In genomic region chr2:86337235-86338099, GRCh38 we compare ENCODE assay signal across 8 cellular contexts. TPM values are rescaled to one million over a fixed set of nuclear protein-coding genes. Genes with fewer than 3 reads are reported as not detected.
DNase-seq lines count a peak whose midpoint lies in the region; ATAC-seq, FAIRE-seq and TF ChIP-seq lines count a peak whose summit lies in the region.

A gene with protein sequence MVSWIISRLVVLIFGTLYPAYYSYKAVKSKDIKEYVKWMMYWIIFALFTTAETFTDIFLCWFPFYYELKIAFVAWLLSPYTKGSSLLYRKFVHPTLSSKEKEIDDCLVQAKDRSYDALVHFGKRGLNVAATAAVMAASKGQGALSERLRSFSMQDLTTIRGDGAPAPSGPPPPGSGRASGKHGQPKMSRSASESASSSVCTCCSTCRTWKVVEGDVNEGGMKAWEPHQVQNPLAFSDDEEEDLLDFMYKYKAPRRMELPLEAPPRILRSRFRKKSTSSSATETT (minus strand): TSS chr2:86337626. CDS start chr2:86337510, 116 bp downstream.

- WGBS in gastroesophageal sphincter (ENCODE audit: low coverage in 1 of 2), 2 donors = 10% methylated on average over 4 of the region's 102 CpGs; no CpG with 5 or more reads in 1 of the 2 donors

- H2AFZ ChIP-seq in neuron (ENCODE audit: low read depth, low read length) = peak within 1 kb of the TSS; percentile 79

- FAIRE-seq in D721Med (lab: Jason Lieb, UNC) = no peak

- H3K27me3 ChIP-seq in gastroesophageal sphincter = peaks cover 16% of the 10 kb centered on the region
- H3K27me3 ChIP-seq in neuron (ENCODE audit: insufficient read depth, low read length) = peaks cover 44% of the 10 kb centered on the region

- TF ChIP-seq CTCF in D721Med (IDR thresholded peaks at IDR 0.05; ENCODE audit: insufficient read depth, missing control alignments) (no peak), gastroesophageal sphincter (IDR thresholded peaks at IDR 0.05) (no peak)

- ATAC-seq in gastroesophageal sphincter (peak; percentile 87), GM18861 (IDR thresholded peaks at IDR 0.05; ENCODE audit: unreplicated experiment) (no peak), GM19463 (IDR thresholded peaks at IDR 0.05; ENCODE audit: unreplicated experiment) (no peak)

- TF ChIP-seq EP300 in gastroesophageal sphincter (IDR thresholded peaks at IDR 0.05) = no peak

- DNase-seq in D721Med (ENCODE audit: insufficient read length, low spot score) (peak; percentile 45), HPDE6-E6E7 (ENCODE audit: extremely low spot score) (peak; percentile 23), GOT3 (lab: John Stamatoyannopoulos, UW) (no peak)
- peak; percentile 24 for DNase-seq in activated T-cell treated with anti-CD3 and anti-CD28 coated beads, Interleukin-2, amount 50 U/mL, for 1 hour

- H3K4me3 ChIP-seq in gastroesophageal sphincter = peak within 1 kb of the TSS; percentile 53 to 81
- H3K4me3 ChIP-seq in neuron (ENCODE audit: low read length) = peak within 1 kb of the TSS; percentile 48

- H3K27ac ChIP-seq in gastroesophageal sphincter = peak within 1 kb of the TSS; percentile 24 to 92 (median 87)

- peaks cover 0 to 17% (median 0%) of the 10 kb centered on the region in 3 donors for H3K9me3 ChIP-seq in gastroesophageal sphincter
- peaks cover 3% of the 10 kb centered on the region for H3K9me3 ChIP-seq in neuron (ENCODE audit: low read length)

- peak in 1 of 2 donors; percentile 56 for TF ChIP-seq POLR2A in gastroesophageal sphincter (IDR thresholded peaks at IDR 0.05)

- peaks cover 0 to 55% (median 3%) of the 10 kb centered on the region in 3 donors for H3K4me1 ChIP-seq in gastroesophageal sphincter
- peaks cover 12% of the 10 kb centered on the region for H3K4me1 ChIP-seq in neuron (ENCODE audit: insufficient read depth, low read length)

- no peaks in the 10 kb centered on the region for H3K36me3 ChIP-seq in gastroesophageal sphincter
- no peaks in the 10 kb centered on the region for H3K36me3 ChIP-seq in neuron (ENCODE audit: insufficient read depth, low read length)

RNA-seq across cellular contexts. Expression of the gene that starts here (rescaled TPM):
- 100 to 1,000 TPM in 1 of 4 donors, 10 to 100 TPM in 3; 22.9 to 107 (median 70.7) TPM for total RNA-seq in gastroesophageal sphincter
